In genomic region chr4:176298664-176299063, GRCh38 we compare ENCODE assay signal across 28 cellular contexts. TPM values are rescaled to one million over a fixed set of nuclear protein-coding genes. Genes with fewer than 3 reads are reported as not detected.
"Had no signal": no experiment of that assay in that cellular context is flagged by ENCODE, and none has a peak within 500 bp of the region (broad histone marks: within the 10 kb centered on the region; RNA-seq: fewer than 3 reads in every experiment).

No MANE protein-coding gene starts in this region.

- H3K27me3 ChIP-seq: pancreas, stomach, testis, thyroid gland, transverse colon, upper lobe of left lung, vagina had no signal

- H3K4me1 Mint-ChIP-seq: naive thymus-derived CD4-positive, alpha-beta T cell; stimulated activated naive B cell treated with anti-CD40 and anti-IgM and Interleukin-4, amounts not matched to agents 10 μg/mL and 1 μg/mL and 100 μg/mL, for 72 hours had no signal

- H3K4me1 ChIP-seq: left ventricle myocardium inferior, pancreas, prostate gland, testis, thyroid gland, transverse colon, upper lobe of left lung, vagina had no signal

- H3K27ac ChIP-seq: left ventricle myocardium inferior, pancreas, prostate gland, skin epidermis, stomach, testis, thyroid gland, transverse colon, upper lobe of left lung, vagina had no signal

- H3K4me3 ChIP-seq: left ventricle myocardium inferior, lung, mucosa of descending colon, pancreas, prostate gland, skin epidermis, stomach, testis, thyroid gland, transverse colon, upper lobe of left lung, vagina had no signal

- H3K27ac Mint-ChIP-seq: naive thymus-derived CD4-positive, alpha-beta T cell; natural killer cell treated with Interleukin-12 subunit alpha and Interleukin-12 subunit beta and Interleukin-15 and Interleukin-18, amount 100 ng/mL, for 72 hours; stimulated activated naive B cell treated with anti-CD40 and anti-IgM and Interleukin-4, amounts not matched to agents 10 μg/mL and 1 μg/mL and 100 μg/mL, for 72 hours had no signal

- H3K36me3 ChIP-seq: left ventricle myocardium inferior, pancreas, prostate gland, stomach, thyroid gland, transverse colon, upper lobe of left lung, vagina had no signal

- H3K9me3 Mint-ChIP-seq: natural killer cell treated with Interleukin-12 subunit alpha and Interleukin-12 subunit beta and Interleukin-15 and Interleukin-18, amount 100 ng/mL, for 72 hours; stimulated activated naive B cell treated with anti-CD40 and anti-IgM and Interleukin-4, amounts not matched to agents 10 μg/mL and 1 μg/mL and 100 μg/mL, for 72 hours had no signal

- H3K36me3 Mint-ChIP-seq: naive thymus-derived CD4-positive, alpha-beta T cell; natural killer cell treated with Interleukin-12 subunit alpha and Interleukin-12 subunit beta and Interleukin-15 and Interleukin-18, amount 100 ng/mL, for 72 hours; stimulated activated naive B cell treated with anti-CD40 and anti-IgM and Interleukin-4, amounts not matched to agents 10 μg/mL and 1 μg/mL and 100 μg/mL, for 72 hours had no signal

- H3K9me3 ChIP-seq: left ventricle myocardium inferior, mucosa of descending colon, pancreas, prostate gland, stomach, testis, thyroid gland, transverse colon, upper lobe of left lung, vagina had no signal

- DNase-seq: islet precursor cell; left ventricle myocardium inferior; midbrain; mucosa of descending colon; naive thymus-derived CD4-positive, alpha-beta T cell; pancreas; retina; right cardiac atrium; stimulated activated CD4-positive, alpha-beta T cell treated with anti-CD3 and anti-CD28 coated beads, Interleukin-12 subunit alpha, Interleukin-12 subunit beta, amount 100 ng/mL, for 4 hours; stimulated activated CD4-positive, alpha-beta T cell treated with anti-CD3 and anti-CD28 coated beads, Interleukin-15, amount 100 ng/mL, for 24 hours; stimulated activated CD4-positive, alpha-beta T cell treated with anti-CD3 and anti-CD28 coated beads, Interleukin-2, amount 100 ng/mL, for 24 hours; stimulated activated CD4-positive, alpha-beta T cell treated with anti-CD3 and anti-CD28 coated beads, Interleukin-4, amount 100 ng/mL, for 1 hour; stimulated activated naive B cell treated with anti-CD40 and anti-IgM and Interleukin-4, amounts not matched to agents 10 μg/mL and 1 μg/mL and 100 μg/mL, for 72 hours; stimulated activated naive CD8-positive, alpha-beta T cell treated with anti-CD3 and anti-CD28 coated beads, Interleukin-15, Interleukin-2, amounts not matched to agents 100 U/mL and 50 U/mL, for 24 hours; stomach; testis; thyroid gland; transverse colon; upper lobe of left lung had no signal

- H3K4me3 Mint-ChIP-seq: naive thymus-derived CD4-positive, alpha-beta T cell; natural killer cell treated with Interleukin-12 subunit alpha and Interleukin-12 subunit beta and Interleukin-15 and Interleukin-18, amount 100 ng/mL, for 72 hours; stimulated activated naive B cell treated with anti-CD40 and anti-IgM and Interleukin-4, amounts not matched to agents 10 μg/mL and 1 μg/mL and 100 μg/mL, for 72 hours had no signal

- ATAC-seq: mucosa of descending colon; naive thymus-derived CD4-positive, alpha-beta T cell; natural killer cell treated with Interleukin-12 subunit alpha and Interleukin-12 subunit beta and Interleukin-15 and Interleukin-18, amount 100 ng/mL, for 72 hours; pancreas; right cardiac atrium; sciatic nerve; stimulated activated naive B cell treated with anti-CD40 and anti-IgM and Interleukin-4, amounts not matched to agents 10 μg/mL and 1 μg/mL and 100 μg/mL, for 72 hours; stimulated activated naive CD8-positive, alpha-beta T cell treated with anti-CD3 and anti-CD28 coated beads, Interleukin-15, Interleukin-2, amounts not matched to agents 100 U/mL and 50 U/mL, for 24 hours had no signal

RNA-seq across cellular contexts. Expression of gene ASB5, which starts 29.6 kb away (rescaled TPM):
- total RNA-seq: kidney epithelial cell; mesenteric fat pad; naive thymus-derived CD4-positive, alpha-beta T cell; natural killer cell treated with Interleukin-12 subunit alpha and Interleukin-12 subunit beta and Interleukin-15 and Interleukin-18, amount 100 ng/mL, for 72 hours; omental fat pad; pancreas; upper lobe of left lung had no signal
